In genomic region chr1:165680303-165680702, GRCh38 we compare ENCODE assay signal across 25 cellular contexts.
"Had no signal": no experiment of that assay in that cellular context is flagged by ENCODE, and none has a peak within 500 bp of the region (broad histone marks: within the 10 kb centered on the region; RNA-seq: fewer than 3 reads in every experiment).

No MANE protein-coding gene starts in this region.

- H3K27ac ChIP-seq: ascending aorta, coronary artery, gastroesophageal sphincter, heart left ventricle, parathyroid adenoma, spleen, suprapubic skin, transverse colon, uterus had no signal

- H3K9ac ChIP-seq: parathyroid adenoma had no signal

- H3K4me3 ChIP-seq: ascending aorta, coronary artery, gastroesophageal sphincter, heart left ventricle, spleen, suprapubic skin, transverse colon, uterus had no signal

- H3K27me3 ChIP-seq: ascending aorta, gastroesophageal sphincter, heart left ventricle, spleen, suprapubic skin, transverse colon, uterus had no signal

- H3K4me1 Mint-ChIP-seq: nephron, WTC11 had no signal

- DNase-seq: activated CD4-positive, alpha-beta T cell treated with anti-CD3 and anti-CD28 coated beads for 36 hours; activated CD8-positive, alpha-beta T cell treated with anti-CD3 and anti-CD28 coated beads for 36 hours; activated effector memory CD4-positive, alpha-beta T cell treated with Interleukin-2 at 50 U/mL for 16 hours; activated naive CD4-positive, alpha-beta T cell treated with anti-CD3 and anti-CD28 coated beads, Interleukin-2, amount 50 U/mL, for 16 hours; activated T-cell treated with anti-CD3 and anti-CD28 coated beads, Interleukin-2, amount 50 U/mL, for 1 hour; heart left ventricle; immature natural killer cell; kidney glomerular epithelial cell; left ventricle myocardium superior; mesendoderm; spleen; stimulated activated CD4-positive, alpha-beta T cell treated with anti-CD3 and anti-CD28 coated beads, Interleukin-4, amount 100 ng/mL, for 4 hours; stimulated activated naive CD4-positive, alpha-beta T cell treated with Interleukin-2 at 50 U/mL for 16 hours; SW 1271; transverse colon; uterus had no signal

- H3K27ac Mint-ChIP-seq: activated CD4-positive, alpha-beta T cell treated with anti-CD3 and anti-CD28 coated beads for 36 hours; activated CD8-positive, alpha-beta T cell treated with anti-CD3 and anti-CD28 coated beads for 36 hours; nephron; WTC11 had no signal

- H3K27me3 Mint-ChIP-seq: activated CD4-positive, alpha-beta T cell treated with anti-CD3 and anti-CD28 coated beads for 36 hours; activated CD8-positive, alpha-beta T cell treated with anti-CD3 and anti-CD28 coated beads for 36 hours; central memory CD8-positive, alpha-beta T cell had no signal

- H3K4me3 Mint-ChIP-seq: activated CD4-positive, alpha-beta T cell treated with anti-CD3 and anti-CD28 coated beads for 36 hours; activated CD8-positive, alpha-beta T cell treated with anti-CD3 and anti-CD28 coated beads for 36 hours; central memory CD8-positive, alpha-beta T cell; immature natural killer cell; nephron; WTC11 had no signal

- H3K4me1 ChIP-seq: ascending aorta, gastroesophageal sphincter, parathyroid adenoma, uterus had no signal

- H3K9me3 Mint-ChIP-seq: activated CD8-positive, alpha-beta T cell treated with anti-CD3 and anti-CD28 coated beads for 36 hours; central memory CD8-positive, alpha-beta T cell; immature natural killer cell had no signal

- ATAC-seq: activated CD4-positive, alpha-beta T cell treated with anti-CD3 and anti-CD28 coated beads for 36 hours; activated CD8-positive, alpha-beta T cell treated with anti-CD3 and anti-CD28 coated beads for 36 hours; esophagus mucosa; gastroesophageal sphincter; heart left ventricle; left ventricle myocardium superior; WTC11 had no signal

- H3K9me3 ChIP-seq: ascending aorta, gastroesophageal sphincter, spleen, suprapubic skin, transverse colon, uterus had no signal
